Comparison of ENCODE assay signal across 21 cellular contexts in the genomic region with DNA sequence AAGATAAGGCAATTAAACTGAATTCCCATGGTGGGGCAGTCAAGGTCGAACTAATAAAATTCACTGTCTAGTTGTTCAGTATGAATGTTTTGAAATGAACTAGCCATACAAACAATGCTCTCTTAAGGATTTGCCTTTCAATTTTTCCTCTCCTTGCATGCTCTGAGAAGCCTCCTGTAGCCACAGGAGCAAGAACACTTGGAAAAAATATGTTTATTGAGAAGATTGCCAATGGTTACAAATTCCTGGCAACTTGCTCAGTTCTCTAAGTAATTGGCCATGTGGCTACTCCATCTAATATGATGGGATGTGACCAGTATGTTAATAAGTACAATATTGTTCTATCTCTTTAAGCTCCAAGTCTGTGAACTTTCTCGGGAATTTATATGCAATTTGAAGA.
"Had no signal": no experiment of that assay in that cellular context is flagged by ENCODE, and none has a peak within 500 bp of the region (broad histone marks: within the 10 kb centered on the region; RNA-seq: fewer than 3 reads in every experiment).

No MANE protein-coding gene starts in this region.

- DNase-seq: activated CD4-positive, alpha-beta memory T cell treated with anti-CD3 and anti-CD28 coated beads, Interleukin-2, amount 10 ng/mL, durations not matched to agents 7 days and 5 days; activated CD4-positive, alpha-beta T cell treated with anti-CD3 and anti-CD28 coated beads for 1 hour; activated CD4-positive, alpha-beta T cell treated with anti-CD3 and anti-CD28 coated beads for 4 hours; activated CD4-positive, alpha-beta T cell treated with anti-CD3 and anti-CD28 coated beads, Interleukin-2, amount 10 ng/mL, durations not matched to agents 7 days and 5 days; activated CD4-positive, alpha-beta T cell treated with anti-CD3 and anti-CD28 coated beads, Interleukin-2, amount 50 U/mL, for 4 hours; activated CD8-positive, alpha-beta memory T cell treated with anti-CD3 and anti-CD28 coated beads, Interleukin-2, amount 50 U/mL, for 48 hours; activated gamma-delta T cell; activated naive CD4-positive, alpha-beta T cell; activated naive CD4-positive, alpha-beta T cell treated with anti-CD3 and anti-CD28 coated beads, Interleukin-2, amount 10 ng/mL, durations not matched to agents 7 days and 5 days; activated naive CD8-positive, alpha-beta T cell treated with anti-CD3 and anti-CD28 coated beads, Interleukin-2, amount 10 ng/mL, durations not matched to agents 7 days and 5 days; activated T-cell treated with anti-CD3 and anti-CD28 coated beads for 4 hours; activated T-cell treated with anti-CD3 and anti-CD28 coated beads, Interleukin-2, amount 50 U/mL, for 24 hours; activated T-cell treated with anti-CD3 and anti-CD28 coated beads, Interleukin-2, amount 50 U/mL, for 72 hours; dorsolateral prefrontal cortex; effector memory CD4-positive, alpha-beta T cell; endodermal cell; foreskin fibroblast; glutamatergic neuron; T-helper 1 cell; T-helper 17 cell; T1000 had no signal
